1 cellular context compared by ENCODE assay signal in the genomic region with DNA sequence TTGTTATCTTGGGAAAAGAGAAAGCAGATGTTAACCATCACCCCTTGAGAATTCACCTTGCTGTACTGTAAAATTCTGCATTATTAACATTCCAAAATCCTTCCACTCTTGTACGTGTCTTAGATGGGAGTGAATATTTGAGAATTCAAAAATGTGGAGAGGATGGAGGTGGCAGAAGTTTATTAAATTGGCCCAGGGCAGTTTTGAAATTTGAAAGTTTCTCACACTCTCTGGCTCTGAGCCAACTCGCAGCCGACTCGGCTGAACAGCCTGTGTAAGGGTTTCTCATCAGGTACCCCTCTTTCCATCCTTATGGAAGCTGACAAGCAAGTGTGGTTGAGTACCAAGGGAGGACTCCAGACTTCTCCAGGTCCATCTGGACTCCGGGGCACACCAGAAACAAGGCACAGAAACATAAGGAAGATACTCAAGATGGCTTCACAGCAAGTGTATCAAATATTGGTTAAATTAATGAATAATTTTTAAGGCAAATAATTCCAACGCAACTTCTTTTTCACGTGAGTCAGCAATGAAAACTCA.
A peak's percentile ranks its signal among the peaks of the same experiment; 100 is the strongest.
TF ChIP-seq lines count a peak whose summit lies in the region.

No MANE protein-coding gene starts in this region.

TF ChIP-seq in K562, 482 proteins besides CTCF, POLR2A, EP300 and RAD21 (continued from another document and continues in another):
- TF ChIP-seq BHLHE40 (IDR thresholded peaks at IDR 0.05; ENCODE audit: low read length) (peak; percentile 21; the same call in 1 of the 2 replicates), ZNF586 (CRISPR knock-in tag; conservative IDR thresholded peaks at IDR 0.05) (no peak), PHF8 (IDR thresholded peaks at IDR 0.05; ENCODE audit: borderline replicate concordance, low read length) (no peak), ZFP36 (IDR thresholded peaks at IDR 0.05; ENCODE audit: low read depth, low read length, partially characterized antibody) (no peak), FOXP1 (CRISPR knock-in tag; IDR thresholded peaks at IDR 0.05) (no peak), ILF3 (IDR thresholded peaks at IDR 0.05; ENCODE audit: borderline replicate concordance) (no peak), CREB3 (tag; conservative IDR thresholded peaks at IDR 0.05; ENCODE audit: low read depth) (no peak), SIN3B (IDR thresholded peaks at IDR 0.05; ENCODE audit: low read depth) (no peak), SMAD1 (IDR thresholded peaks at IDR 0.05; ENCODE audit: low read depth, low read length, partially characterized antibody) (peak; percentile 83), TRIM28 (IDR thresholded peaks at IDR 0.05) (no peak), ELK1 (CRISPR knock-in tag; IDR thresholded peaks at IDR 0.05) (no peak), ZNF75A (CRISPR knock-in tag; IDR thresholded peaks at IDR 0.05) (no peak), YBX1 (IDR thresholded peaks at IDR 0.05) (no peak), KDM1A (IDR thresholded peaks at IDR 0.05) (no peak), U2AF1 (optimal IDR thresholded peaks at IDR 0.05; ENCODE audit: low read depth, low read length) (no peak), ZMIZ1 (IDR thresholded peaks at IDR 0.05; ENCODE audit: low read depth in 2 of 2, low read length in 2 of 2) (no peak), NFIC (IDR thresholded peaks at IDR 0.05) (peak; percentile 99), ZNF707 (CRISPR knock-in tag; conservative IDR thresholded peaks at IDR 0.05) (no peak), NCOA6 (IDR thresholded peaks at IDR 0.05) (no peak), ATF1 (CRISPR knock-in tag; IDR thresholded peaks at IDR 0.05) (no peak), ATF1 (tag; IDR thresholded peaks at IDR 0.05) (no peak), ZNF165 (CRISPR knock-in tag; IDR thresholded peaks at IDR 0.05; ENCODE audit: borderline replicate concordance) (no peak), PML (IDR thresholded peaks at IDR 0.05; ENCODE audit: low read length) (no peak), ZNF316 (IDR thresholded peaks at IDR 0.05) (peak; percentile 94), ARID2 (IDR thresholded peaks at IDR 0.05) (no peak), HMG20A (CRISPR knock-in tag; conservative IDR thresholded peaks at IDR 0.05) (no peak), TRIM24 (IDR thresholded peaks at IDR 0.05) (peak; percentile 57 to 68; a peak in 3 of 4 replicates), FOXK2 (conservative IDR thresholded peaks at IDR 0.05 in 1 of 2, IDR thresholded peaks at IDR 0.05 in 1 of 2; ENCODE audit: low read depth in 2 of 2) (no peak), MXD1 (CRISPR knock-in tag; IDR thresholded peaks at IDR 0.05; ENCODE audit: borderline replicate concordance, poor library complexity, severe bottlenecking) (no peak), KAT8 (IDR thresholded peaks at IDR 0.05; ENCODE audit: low read depth) (no peak), ZNF695 (CRISPR knock-in tag; IDR thresholded peaks at IDR 0.05) (no peak), CHCHD3 (CRISPR knock-in tag; IDR thresholded peaks at IDR 0.05) (no peak), MAFF (IDR thresholded peaks at IDR 0.05; ENCODE audit: low read length) (0 out of 2 replicates have a peak, but pooled peaks have one; percentile 65), PPARD (CRISPR knock-in tag; IDR thresholded peaks at IDR 0.05) (no peak), ZNF507 (tag; conservative IDR thresholded peaks at IDR 0.05) (no peak), XRCC5 (IDR thresholded peaks at IDR 0.05; ENCODE audit: low read depth, low read length) (0 out of 2 replicates have a peak, but pooled peaks have one; percentile 26), ZNF212 (CRISPR knock-in tag; IDR thresholded peaks at IDR 0.05) (no peak), KAT2B (IDR thresholded peaks at IDR 0.05; ENCODE audit: low read depth, low read length) (no peak), ZNF436 (CRISPR knock-in tag; IDR thresholded peaks at IDR 0.05) (no peak), MLX (CRISPR knock-in tag; conservative IDR thresholded peaks at IDR 0.05) (no peak), EGR1 (conservative IDR thresholded peaks at IDR 0.05) (no peak), CBX3 (IDR thresholded peaks at IDR 0.05; ENCODE audit: borderline replicate concordance in 1 of 2, low read length in 2 of 2) (peak in 1 of 2 experiments; percentile 84; a peak in 2 of 3 replicates), FOXM1 (IDR thresholded peaks at IDR 0.05; ENCODE audit: low read depth) (no peak), FOXM1 (CRISPR knock-in tag; IDR thresholded peaks at IDR 0.05; ENCODE audit: low read depth) (no peak)
- TF ChIP-seq, protein P1, sequence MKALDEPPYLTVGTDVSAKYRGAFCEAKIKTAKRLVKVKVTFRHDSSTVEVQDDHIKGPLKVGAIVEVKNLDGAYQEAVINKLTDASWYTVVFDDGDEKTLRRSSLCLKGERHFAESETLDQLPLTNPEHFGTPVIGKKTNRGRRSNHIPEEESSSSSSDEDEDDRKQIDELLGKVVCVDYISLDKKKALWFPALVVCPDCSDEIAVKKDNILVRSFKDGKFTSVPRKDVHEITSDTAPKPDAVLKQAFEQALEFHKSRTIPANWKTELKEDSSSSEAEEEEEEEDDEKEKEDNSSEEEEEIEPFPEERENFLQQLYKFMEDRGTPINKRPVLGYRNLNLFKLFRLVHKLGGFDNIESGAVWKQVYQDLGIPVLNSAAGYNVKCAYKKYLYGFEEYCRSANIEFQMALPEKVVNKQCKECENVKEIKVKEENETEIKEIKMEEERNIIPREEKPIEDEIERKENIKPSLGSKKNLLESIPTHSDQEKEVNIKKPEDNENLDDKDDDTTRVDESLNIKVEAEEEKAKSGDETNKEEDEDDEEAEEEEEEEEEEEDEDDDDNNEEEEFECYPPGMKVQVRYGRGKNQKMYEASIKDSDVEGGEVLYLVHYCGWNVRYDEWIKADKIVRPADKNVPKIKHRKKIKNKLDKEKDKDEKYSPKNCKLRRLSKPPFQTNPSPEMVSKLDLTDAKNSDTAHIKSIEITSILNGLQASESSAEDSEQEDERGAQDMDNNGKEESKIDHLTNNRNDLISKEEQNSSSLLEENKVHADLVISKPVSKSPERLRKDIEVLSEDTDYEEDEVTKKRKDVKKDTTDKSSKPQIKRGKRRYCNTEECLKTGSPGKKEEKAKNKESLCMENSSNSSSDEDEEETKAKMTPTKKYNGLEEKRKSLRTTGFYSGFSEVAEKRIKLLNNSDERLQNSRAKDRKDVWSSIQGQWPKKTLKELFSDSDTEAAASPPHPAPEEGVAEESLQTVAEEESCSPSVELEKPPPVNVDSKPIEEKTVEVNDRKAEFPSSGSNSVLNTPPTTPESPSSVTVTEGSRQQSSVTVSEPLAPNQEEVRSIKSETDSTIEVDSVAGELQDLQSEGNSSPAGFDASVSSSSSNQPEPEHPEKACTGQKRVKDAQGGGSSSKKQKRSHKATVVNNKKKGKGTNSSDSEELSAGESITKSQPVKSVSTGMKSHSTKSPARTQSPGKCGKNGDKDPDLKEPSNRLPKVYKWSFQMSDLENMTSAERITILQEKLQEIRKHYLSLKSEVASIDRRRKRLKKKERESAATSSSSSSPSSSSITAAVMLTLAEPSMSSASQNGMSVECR (CRISPR knock-in tag; IDR thresholded peaks at IDR 0.05), result no peak
- TF ChIP-seq, protein P2, sequence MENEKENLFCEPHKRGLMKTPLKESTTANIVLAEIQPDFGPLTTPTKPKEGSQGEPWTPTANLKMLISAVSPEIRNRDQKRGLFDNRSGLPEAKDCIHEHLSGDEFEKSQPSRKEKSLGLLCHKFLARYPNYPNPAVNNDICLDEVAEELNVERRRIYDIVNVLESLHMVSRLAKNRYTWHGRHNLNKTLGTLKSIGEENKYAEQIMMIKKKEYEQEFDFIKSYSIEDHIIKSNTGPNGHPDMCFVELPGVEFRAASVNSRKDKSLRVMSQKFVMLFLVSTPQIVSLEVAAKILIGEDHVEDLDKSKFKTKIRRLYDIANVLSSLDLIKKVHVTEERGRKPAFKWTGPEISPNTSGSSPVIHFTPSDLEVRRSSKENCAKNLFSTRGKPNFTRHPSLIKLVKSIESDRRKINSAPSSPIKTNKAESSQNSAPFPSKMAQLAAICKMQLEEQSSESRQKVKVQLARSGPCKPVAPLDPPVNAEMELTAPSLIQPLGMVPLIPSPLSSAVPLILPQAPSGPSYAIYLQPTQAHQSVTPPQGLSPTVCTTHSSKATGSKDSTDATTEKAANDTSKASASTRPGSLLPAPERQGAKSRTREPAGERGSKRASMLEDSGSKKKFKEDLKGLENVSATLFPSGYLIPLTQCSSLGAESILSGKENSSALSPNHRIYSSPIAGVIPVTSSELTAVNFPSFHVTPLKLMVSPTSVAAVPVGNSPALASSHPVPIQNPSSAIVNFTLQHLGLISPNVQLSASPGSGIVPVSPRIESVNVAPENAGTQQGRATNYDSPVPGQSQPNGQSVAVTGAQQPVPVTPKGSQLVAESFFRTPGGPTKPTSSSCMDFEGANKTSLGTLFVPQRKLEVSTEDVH (IDR thresholded peaks at IDR 0.05; ENCODE audit: low read depth, partially characterized antibody), result no peak
- TF ChIP-seq, protein P3, sequence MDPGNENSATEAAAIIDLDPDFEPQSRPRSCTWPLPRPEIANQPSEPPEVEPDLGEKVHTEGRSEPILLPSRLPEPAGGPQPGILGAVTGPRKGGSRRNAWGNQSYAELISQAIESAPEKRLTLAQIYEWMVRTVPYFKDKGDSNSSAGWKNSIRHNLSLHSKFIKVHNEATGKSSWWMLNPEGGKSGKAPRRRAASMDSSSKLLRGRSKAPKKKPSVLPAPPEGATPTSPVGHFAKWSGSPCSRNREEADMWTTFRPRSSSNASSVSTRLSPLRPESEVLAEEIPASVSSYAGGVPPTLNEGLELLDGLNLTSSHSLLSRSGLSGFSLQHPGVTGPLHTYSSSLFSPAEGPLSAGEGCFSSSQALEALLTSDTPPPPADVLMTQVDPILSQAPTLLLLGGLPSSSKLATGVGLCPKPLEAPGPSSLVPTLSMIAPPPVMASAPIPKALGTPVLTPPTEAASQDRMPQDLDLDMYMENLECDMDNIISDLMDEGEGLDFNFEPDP (CRISPR knock-in tag; IDR thresholded peaks at IDR 0.05), result no peak
